In the genomic region with DNA sequence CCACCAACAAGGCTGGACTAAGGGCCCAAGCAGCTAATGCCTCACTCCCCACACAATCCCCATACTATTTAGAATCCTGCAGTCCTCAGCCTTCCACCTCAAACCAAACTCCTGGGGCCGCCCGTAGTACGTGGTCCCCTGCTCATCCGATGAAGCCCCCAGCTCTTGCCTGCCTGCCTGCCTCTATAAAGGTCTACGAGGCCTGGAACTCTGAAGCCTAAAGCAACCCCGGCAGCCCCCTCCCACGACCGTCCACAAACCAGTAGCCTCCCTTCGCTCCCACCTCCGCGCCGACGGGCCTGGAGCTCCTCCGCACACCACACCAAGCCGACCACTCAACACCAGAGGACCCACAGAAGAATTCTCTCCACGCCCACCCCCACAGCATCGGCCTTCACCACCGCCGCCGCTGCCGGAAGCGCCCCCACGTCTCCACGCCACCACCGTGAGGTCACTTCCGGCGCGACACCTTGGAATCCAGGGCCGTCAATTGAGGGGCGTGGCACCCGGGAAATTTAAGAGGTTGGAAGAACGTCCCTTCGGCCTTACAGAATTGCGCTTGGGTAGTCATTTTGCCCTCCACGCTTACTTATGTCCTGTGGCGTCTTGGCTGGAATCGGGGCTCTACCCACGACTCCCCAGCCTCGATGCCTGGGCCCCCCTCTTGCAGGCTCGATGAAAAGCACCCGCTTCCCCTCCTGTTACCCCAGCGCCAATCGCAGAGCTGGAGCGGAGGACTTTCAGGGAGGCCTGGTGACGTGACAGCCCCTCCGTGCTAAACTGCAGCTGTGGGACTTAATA, we compare ENCODE assay signal across 1 cellular context.
A peak's percentile ranks its signal among the peaks of the same experiment; 100 is the strongest.
TF ChIP-seq lines count a peak whose summit lies in the region.

A gene with protein sequence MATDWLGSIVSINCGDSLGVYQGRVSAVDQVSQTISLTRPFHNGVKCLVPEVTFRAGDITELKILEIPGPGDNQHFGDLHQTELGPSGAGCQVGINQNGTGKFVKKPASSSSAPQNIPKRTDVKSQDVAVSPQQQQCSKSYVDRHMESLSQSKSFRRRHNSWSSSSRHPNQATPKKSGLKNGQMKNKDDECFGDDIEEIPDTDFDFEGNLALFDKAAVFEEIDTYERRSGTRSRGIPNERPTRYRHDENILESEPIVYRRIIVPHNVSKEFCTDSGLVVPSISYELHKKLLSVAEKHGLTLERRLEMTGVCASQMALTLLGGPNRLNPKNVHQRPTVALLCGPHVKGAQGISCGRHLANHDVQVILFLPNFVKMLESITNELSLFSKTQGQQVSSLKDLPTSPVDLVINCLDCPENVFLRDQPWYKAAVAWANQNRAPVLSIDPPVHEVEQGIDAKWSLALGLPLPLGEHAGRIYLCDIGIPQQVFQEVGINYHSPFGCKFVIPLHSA (minus strand): TSS at position 428 of the 801 bp plus-strand sequence. CDS start 20,900 bp downstream, outside the sequence.

TF ChIP-seq in K562, 482 proteins besides CTCF, POLR2A, EP300 and RAD21 (continued from another document and continues in another):
- TF ChIP-seq, protein P1, sequence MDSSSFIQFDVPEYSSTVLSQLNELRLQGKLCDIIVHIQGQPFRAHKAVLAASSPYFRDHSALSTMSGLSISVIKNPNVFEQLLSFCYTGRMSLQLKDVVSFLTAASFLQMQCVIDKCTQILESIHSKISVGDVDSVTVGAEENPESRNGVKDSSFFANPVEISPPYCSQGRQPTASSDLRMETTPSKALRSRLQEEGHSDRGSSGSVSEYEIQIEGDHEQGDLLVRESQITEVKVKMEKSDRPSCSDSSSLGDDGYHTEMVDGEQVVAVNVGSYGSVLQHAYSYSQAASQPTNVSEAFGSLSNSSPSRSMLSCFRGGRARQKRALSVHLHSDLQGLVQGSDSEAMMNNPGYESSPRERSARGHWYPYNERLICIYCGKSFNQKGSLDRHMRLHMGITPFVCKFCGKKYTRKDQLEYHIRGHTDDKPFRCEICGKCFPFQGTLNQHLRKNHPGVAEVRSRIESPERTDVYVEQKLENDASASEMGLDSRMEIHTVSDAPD (CRISPR knock-in tag; IDR thresholded peaks at IDR 0.05) = no peak
- TF ChIP-seq ARID1B (IDR thresholded peaks at IDR 0.05) (no peak; the same call in 1 of the 2 replicates), SRSF3 (IDR thresholded peaks at IDR 0.05; ENCODE audit: insufficient read depth, low read length) (no peak), NFYB (IDR thresholded peaks at IDR 0.05; ENCODE audit: extremely low read depth, insufficient read length) (no peak), ZNF124 (CRISPR knock-in tag; IDR thresholded peaks at IDR 0.05) (no peak), ZNF780A (CRISPR knock-in tag; IDR thresholded peaks at IDR 0.05) (no peak), ARID2 (IDR thresholded peaks at IDR 0.05) (no peak), L3MBTL2 (IDR thresholded peaks at IDR 0.05) (peak; percentile 49; the same call in 1 of the 2 replicates), TBP (optimal IDR thresholded peaks at IDR 0.05; ENCODE audit: low read depth, low read length) (peak; percentile 12), ZNF175 (CRISPR knock-in tag; IDR thresholded peaks at IDR 0.05; ENCODE audit: low read depth) (no peak), PTRF (tag; IDR thresholded peaks at IDR 0.05) (no peak), PRMT5 (CRISPR knock-in tag; IDR thresholded peaks at IDR 0.05) (no peak), ZNF184 (CRISPR knock-in tag; IDR thresholded peaks at IDR 0.05) (no peak), CBFA2T3 (IDR thresholded peaks at IDR 0.05) (no peak), ZEB2 (IDR thresholded peaks at IDR 0.05) (no peak), THRAP3 (IDR thresholded peaks at IDR 0.05; ENCODE audit: borderline replicate concordance) (no peak), MECOM (CRISPR knock-in tag; IDR thresholded peaks at IDR 0.05) (no peak)
- TF ChIP-seq, protein P2, sequence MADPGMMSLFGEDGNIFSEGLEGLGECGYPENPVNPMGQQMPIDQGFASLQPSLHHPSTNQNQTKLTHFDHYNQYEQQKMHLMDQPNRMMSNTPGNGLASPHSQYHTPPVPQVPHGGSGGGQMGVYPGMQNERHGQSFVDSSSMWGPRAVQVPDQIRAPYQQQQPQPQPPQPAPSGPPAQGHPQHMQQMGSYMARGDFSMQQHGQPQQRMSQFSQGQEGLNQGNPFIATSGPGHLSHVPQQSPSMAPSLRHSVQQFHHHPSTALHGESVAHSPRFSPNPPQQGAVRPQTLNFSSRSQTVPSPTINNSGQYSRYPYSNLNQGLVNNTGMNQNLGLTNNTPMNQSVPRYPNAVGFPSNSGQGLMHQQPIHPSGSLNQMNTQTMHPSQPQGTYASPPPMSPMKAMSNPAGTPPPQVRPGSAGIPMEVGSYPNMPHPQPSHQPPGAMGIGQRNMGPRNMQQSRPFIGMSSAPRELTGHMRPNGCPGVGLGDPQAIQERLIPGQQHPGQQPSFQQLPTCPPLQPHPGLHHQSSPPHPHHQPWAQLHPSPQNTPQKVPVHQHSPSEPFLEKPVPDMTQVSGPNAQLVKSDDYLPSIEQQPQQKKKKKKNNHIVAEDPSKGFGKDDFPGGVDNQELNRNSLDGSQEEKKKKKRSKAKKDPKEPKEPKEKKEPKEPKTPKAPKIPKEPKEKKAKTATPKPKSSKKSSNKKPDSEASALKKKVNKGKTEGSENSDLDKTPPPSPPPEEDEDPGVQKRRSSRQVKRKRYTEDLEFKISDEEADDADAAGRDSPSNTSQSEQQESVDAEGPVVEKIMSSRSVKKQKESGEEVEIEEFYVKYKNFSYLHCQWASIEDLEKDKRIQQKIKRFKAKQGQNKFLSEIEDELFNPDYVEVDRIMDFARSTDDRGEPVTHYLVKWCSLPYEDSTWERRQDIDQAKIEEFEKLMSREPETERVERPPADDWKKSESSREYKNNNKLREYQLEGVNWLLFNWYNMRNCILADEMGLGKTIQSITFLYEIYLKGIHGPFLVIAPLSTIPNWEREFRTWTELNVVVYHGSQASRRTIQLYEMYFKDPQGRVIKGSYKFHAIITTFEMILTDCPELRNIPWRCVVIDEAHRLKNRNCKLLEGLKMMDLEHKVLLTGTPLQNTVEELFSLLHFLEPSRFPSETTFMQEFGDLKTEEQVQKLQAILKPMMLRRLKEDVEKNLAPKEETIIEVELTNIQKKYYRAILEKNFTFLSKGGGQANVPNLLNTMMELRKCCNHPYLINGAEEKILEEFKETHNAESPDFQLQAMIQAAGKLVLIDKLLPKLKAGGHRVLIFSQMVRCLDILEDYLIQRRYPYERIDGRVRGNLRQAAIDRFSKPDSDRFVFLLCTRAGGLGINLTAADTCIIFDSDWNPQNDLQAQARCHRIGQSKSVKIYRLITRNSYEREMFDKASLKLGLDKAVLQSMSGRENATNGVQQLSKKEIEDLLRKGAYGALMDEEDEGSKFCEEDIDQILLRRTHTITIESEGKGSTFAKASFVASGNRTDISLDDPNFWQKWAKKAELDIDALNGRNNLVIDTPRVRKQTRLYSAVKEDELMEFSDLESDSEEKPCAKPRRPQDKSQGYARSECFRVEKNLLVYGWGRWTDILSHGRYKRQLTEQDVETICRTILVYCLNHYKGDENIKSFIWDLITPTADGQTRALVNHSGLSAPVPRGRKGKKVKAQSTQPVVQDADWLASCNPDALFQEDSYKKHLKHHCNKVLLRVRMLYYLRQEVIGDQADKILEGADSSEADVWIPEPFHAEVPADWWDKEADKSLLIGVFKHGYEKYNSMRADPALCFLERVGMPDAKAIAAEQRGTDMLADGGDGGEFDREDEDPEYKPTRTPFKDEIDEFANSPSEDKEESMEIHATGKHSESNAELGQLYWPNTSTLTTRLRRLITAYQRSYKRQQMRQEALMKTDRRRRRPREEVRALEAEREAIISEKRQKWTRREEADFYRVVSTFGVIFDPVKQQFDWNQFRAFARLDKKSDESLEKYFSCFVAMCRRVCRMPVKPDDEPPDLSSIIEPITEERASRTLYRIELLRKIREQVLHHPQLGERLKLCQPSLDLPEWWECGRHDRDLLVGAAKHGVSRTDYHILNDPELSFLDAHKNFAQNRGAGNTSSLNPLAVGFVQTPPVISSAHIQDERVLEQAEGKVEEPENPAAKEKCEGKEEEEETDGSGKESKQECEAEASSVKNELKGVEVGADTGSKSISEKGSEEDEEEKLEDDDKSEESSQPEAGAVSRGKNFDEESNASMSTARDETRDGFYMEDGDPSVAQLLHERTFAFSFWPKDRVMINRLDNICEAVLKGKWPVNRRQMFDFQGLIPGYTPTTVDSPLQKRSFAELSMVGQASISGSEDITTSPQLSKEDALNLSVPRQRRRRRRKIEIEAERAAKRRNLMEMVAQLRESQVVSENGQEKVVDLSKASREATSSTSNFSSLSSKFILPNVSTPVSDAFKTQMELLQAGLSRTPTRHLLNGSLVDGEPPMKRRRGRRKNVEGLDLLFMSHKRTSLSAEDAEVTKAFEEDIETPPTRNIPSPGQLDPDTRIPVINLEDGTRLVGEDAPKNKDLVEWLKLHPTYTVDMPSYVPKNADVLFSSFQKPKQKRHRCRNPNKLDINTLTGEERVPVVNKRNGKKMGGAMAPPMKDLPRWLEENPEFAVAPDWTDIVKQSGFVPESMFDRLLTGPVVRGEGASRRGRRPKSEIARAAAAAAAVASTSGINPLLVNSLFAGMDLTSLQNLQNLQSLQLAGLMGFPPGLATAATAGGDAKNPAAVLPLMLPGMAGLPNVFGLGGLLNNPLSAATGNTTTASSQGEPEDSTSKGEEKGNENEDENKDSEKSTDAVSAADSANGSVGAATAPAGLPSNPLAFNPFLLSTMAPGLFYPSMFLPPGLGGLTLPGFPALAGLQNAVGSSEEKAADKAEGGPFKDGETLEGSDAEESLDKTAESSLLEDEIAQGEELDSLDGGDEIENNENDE (IDR thresholded peaks at IDR 0.05; ENCODE audit: low read depth, low read length) = no peak
- TF ChIP-seq, protein P3, sequence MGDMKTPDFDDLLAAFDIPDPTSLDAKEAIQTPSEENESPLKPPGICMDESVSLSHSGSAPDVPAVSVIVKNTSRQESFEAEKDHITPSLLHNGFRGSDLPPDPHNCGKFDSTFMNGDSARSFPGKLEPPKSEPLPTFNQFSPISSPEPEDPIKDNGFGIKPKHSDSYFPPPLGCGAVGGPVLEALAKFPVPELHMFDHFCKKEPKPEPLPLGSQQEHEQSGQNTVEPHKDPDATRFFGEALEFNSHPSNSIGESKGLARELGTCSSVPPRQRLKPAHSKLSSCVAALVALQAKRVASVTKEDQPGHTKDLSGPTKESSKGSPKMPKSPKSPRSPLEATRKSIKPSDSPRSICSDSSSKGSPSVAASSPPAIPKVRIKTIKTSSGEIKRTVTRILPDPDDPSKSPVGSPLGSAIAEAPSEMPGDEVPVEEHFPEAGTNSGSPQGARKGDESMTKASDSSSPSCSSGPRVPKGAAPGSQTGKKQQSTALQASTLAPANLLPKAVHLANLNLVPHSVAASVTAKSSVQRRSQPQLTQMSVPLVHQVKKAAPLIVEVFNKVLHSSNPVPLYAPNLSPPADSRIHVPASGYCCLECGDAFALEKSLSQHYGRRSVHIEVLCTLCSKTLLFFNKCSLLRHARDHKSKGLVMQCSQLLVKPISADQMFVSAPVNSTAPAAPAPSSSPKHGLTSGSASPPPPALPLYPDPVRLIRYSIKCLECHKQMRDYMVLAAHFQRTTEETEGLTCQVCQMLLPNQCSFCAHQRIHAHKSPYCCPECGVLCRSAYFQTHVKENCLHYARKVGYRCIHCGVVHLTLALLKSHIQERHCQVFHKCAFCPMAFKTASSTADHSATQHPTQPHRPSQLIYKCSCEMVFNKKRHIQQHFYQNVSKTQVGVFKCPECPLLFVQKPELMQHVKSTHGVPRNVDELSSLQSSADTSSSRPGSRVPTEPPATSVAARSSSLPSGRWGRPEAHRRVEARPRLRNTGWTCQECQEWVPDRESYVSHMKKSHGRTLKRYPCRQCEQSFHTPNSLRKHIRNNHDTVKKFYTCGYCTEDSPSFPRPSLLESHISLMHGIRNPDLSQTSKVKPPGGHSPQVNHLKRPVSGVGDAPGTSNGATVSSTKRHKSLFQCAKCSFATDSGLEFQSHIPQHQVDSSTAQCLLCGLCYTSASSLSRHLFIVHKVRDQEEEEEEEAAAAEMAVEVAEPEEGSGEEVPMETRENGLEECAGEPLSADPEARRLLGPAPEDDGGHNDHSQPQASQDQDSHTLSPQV (IDR thresholded peaks at IDR 0.05) = no peak
- TF ChIP-seq, protein P4, sequence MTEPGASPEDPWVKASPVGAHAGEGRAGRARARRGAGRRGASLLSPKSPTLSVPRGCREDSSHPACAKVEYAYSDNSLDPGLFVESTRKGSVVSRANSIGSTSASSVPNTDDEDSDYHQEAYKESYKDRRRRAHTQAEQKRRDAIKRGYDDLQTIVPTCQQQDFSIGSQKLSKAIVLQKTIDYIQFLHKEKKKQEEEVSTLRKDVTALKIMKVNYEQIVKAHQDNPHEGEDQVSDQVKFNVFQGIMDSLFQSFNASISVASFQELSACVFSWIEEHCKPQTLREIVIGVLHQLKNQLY (CRISPR knock-in tag; conservative IDR thresholded peaks at IDR 0.05) = no peak
- TF ChIP-seq, protein P5, sequence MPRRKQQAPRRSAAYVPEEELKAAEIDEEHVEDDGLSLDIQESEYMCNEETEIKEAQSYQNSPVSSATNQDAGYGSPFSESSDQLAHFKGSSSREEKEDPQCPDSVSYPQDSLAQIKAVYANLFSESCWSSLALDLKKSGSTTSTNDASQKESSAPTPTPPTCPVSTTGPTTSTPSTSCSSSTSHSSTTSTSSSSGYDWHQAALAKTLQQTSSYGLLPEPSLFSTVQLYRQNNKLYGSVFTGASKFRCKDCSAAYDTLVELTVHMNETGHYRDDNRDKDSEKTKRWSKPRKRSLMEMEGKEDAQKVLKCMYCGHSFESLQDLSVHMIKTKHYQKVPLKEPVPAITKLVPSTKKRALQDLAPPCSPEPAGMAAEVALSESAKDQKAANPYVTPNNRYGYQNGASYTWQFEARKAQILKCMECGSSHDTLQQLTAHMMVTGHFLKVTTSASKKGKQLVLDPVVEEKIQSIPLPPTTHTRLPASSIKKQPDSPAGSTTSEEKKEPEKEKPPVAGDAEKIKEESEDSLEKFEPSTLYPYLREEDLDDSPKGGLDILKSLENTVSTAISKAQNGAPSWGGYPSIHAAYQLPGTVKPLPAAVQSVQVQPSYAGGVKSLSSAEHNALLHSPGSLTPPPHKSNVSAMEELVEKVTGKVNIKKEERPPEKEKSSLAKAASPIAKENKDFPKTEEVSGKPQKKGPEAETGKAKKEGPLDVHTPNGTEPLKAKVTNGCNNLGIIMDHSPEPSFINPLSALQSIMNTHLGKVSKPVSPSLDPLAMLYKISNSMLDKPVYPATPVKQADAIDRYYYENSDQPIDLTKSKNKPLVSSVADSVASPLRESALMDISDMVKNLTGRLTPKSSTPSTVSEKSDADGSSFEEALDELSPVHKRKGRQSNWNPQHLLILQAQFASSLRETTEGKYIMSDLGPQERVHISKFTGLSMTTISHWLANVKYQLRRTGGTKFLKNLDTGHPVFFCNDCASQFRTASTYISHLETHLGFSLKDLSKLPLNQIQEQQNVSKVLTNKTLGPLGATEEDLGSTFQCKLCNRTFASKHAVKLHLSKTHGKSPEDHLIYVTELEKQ (CRISPR knock-in tag; IDR thresholded peaks at IDR 0.05) = no peak
- TF ChIP-seq, protein P6, sequence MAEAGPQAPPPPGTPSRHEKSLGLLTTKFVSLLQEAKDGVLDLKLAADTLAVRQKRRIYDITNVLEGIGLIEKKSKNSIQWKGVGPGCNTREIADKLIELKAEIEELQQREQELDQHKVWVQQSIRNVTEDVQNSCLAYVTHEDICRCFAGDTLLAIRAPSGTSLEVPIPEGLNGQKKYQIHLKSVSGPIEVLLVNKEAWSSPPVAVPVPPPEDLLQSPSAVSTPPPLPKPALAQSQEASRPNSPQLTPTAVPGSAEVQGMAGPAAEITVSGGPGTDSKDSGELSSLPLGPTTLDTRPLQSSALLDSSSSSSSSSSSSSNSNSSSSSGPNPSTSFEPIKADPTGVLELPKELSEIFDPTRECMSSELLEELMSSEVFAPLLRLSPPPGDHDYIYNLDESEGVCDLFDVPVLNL (CRISPR knock-in tag; IDR thresholded peaks at IDR 0.05; ENCODE audit: low read depth) = peak; percentile 99
- TF ChIP-seq, protein P7, sequence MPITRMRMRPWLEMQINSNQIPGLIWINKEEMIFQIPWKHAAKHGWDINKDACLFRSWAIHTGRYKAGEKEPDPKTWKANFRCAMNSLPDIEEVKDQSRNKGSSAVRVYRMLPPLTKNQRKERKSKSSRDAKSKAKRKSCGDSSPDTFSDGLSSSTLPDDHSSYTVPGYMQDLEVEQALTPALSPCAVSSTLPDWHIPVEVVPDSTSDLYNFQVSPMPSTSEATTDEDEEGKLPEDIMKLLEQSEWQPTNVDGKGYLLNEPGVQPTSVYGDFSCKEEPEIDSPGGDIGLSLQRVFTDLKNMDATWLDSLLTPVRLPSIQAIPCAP (CRISPR knock-in tag; IDR thresholded peaks at IDR 0.05; ENCODE audit: borderline replicate concordance) = no peak
